14 cellular contexts compared by ENCODE assay signal in the genomic region with DNA sequence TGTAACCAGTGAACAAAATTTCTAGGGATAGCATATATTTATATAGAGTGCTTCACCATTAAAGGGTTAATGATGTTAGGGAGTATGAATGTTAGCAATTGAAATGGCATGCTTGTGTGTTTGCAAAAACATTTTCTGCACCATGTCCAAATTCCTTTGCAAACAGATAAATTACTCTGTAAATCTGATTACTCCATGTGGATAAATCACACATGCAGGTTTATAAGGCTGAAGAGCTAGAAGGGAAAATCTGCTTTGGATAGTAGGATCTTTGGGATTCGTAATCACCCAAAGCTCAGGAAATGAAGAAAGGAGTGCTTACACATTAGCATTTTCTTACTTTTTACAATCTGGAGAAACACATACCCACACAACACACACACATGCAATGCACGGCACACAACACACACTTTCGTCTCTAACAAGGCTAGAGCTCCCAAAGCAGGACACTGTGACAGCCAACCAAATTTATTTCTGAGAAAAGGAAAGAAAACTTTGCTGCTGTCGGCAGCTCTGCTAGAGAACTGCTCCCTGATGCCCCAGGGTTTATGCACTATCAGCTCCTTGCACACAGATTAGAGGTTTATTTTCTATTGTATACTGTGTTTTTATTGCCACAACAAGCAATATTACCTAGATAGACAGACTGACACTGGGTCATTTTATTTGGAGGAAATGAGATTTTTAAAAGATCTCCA. TPM values are rescaled to one million over a fixed set of nuclear protein-coding genes. Genes with fewer than 3 reads are reported as not detected.
A peak's percentile ranks its signal among the peaks of the same experiment; 100 is the strongest.
DNase-seq lines count a peak whose midpoint lies in the region; ATAC-seq and TF ChIP-seq lines count a peak whose summit lies in the region.
"Had no signal": no experiment of that assay in that cellular context is flagged by ENCODE, and none has a peak within 500 bp of the region (broad histone marks: within the 10 kb centered on the region; RNA-seq: fewer than 3 reads in every experiment).

No MANE protein-coding gene starts in this region.

- peaks cover 22% of the 10 kb centered on the region; the same call in 1 of the 2 replicates for H3K4me1 ChIP-seq in ES-I3 (ENCODE audit: insufficient read depth, low read length)
- peaks cover 5 to 13% of the 10 kb centered on the region in 2 experiments; a peak in 3 of 4 replicates for H3K4me1 ChIP-seq in SK-N-SH (ENCODE audit: control insufficient read depth in 1 of 2, insufficient read depth in 2 of 2, low read depth in 1 of 2, low read length in 1 of 2)
- peaks cover 33% of the 10 kb centered on the region for H3K4me1 ChIP-seq in hepatocyte (ENCODE audit: insufficient read depth)
- H3K4me1 ChIP-seq in prostate gland (replicated peaks) = no peaks in the 10 kb centered on the region
- H3K4me1 ChIP-seq in body of pancreas = no peaks in the 10 kb centered on the region
- H3K4me1 ChIP-seq: right lobe of liver had no signal

- H3K79me2 ChIP-seq in SK-N-SH (ENCODE audit: insufficient read depth) = no peaks in the 10 kb centered on the region
- peaks cover 34% of the 10 kb centered on the region for H3K79me2 ChIP-seq in hepatocyte

- intact Hi-C loops in prostate gland (cut with DNase I) = no loop called here
- intact Hi-C loops in body of pancreas (cut with DNase I) = no loop called here

- no peak for TF ChIP-seq CTCF in SK-N-SH (IDR thresholded peaks at IDR 0.05)
- no peak for TF ChIP-seq CTCF in hepatocyte (IDR thresholded peaks at IDR 0.05; ENCODE audit: poor library complexity)
- no peak for TF ChIP-seq CTCF in prostate gland (IDR thresholded peaks at IDR 0.05)
- TF ChIP-seq CTCF in body of pancreas (IDR thresholded peaks at IDR 0.05) = no peak

- H3K9ac ChIP-seq in ES-I3 (ENCODE audit: low read depth, low read length) (peak overlapping the region; percentile 22; the same call in 1 of the 2 replicates), SK-N-SH (no peak overlapping the region; the same call in 1 of the 2 replicates)

- peak; percentile 28 to 49; a peak in 2 of 4 replicates for TF ChIP-seq EP300 in SK-N-SH (IDR thresholded peaks at IDR 0.05; ENCODE audit: borderline replicate concordance in 1 of 2, low read depth in 1 of 2, low read length in 1 of 2)

- CTCF ChIA-PET in SK-N-SH (lab: Yijun Ruan, JAX) = interaction anchor here (1.4 kb wide), 1 partner anchor 10 kb away, joined by 6 read pairs; no protein-coding TSS in a partner anchor

- H4K20me1 ChIP-seq in SK-N-SH (ENCODE audit: insufficient read depth) (no peaks in the 10 kb centered on the region), hepatocyte (ENCODE audit: insufficient read depth, poor library complexity, severe bottlenecking) (no peaks in the 10 kb centered on the region)

- no peak for ATAC-seq in GM18517 (IDR thresholded peaks at IDR 0.05; ENCODE audit: unreplicated experiment)
- no peak for ATAC-seq in HG03521 (IDR thresholded peaks at IDR 0.05; ENCODE audit: unreplicated experiment)
- no peak for ATAC-seq in body of pancreas
- ATAC-seq: esophagus mucosa, right lobe of liver had no signal

- H3K4me3 ChIP-seq in SK-N-SH (ENCODE audit: low read depth in 2 of 2, low read length in 1 of 2) = peak overlapping the region; percentile 48 to 54
- H3K4me3 ChIP-seq in hepatocyte = peak overlapping the region; percentile 79
- peak overlapping the region; percentile 38 for H3K4me3 ChIP-seq in prostate gland
- H3K4me3 ChIP-seq in body of pancreas = no peak overlapping the region
- H3K4me3 ChIP-seq: right lobe of liver had no signal

- H2AFZ ChIP-seq in SK-N-SH (ENCODE audit: low read depth) (peak overlapping the region; percentile 53), hepatocyte (no peak overlapping the region)

- DNase-seq in SK-N-SH (peak; percentile 29), hepatocyte (ENCODE audit: low spot score) (no peak), prostate gland (ENCODE audit: low spot score) (no peak), HuH-7.5 (ENCODE audit: low spot score) (no peak), body of pancreas (no peak)
- DNase-seq: H9, NCI-H2029 treated with DMSO at 0.1 percent for 48 hours, right lobe of liver, trophoblast cell had no signal

- peaks cover 3% of the 10 kb centered on the region for H3F3A ChIP-seq in SK-N-SH (replicated peaks; ENCODE audit: insufficient read depth)

- 0 out of 2 replicates have a peak, but pooled peaks have one; percentile 4 for TF ChIP-seq RAD21 in SK-N-SH (IDR thresholded peaks at IDR 0.05; ENCODE audit: low read length)

- no peaks in the 10 kb centered on the region for H3K9me2 ChIP-seq in SK-N-SH
- H3K9me2 ChIP-seq in hepatocyte (replicated peaks; ENCODE audit: insufficient read depth) = no peaks in the 10 kb centered on the region

- H3K27me3 ChIP-seq in SK-N-SH (ENCODE audit: insufficient read depth) = no peaks in the 10 kb centered on the region
- H3K27me3 ChIP-seq in hepatocyte = no peaks in the 10 kb centered on the region
- no peaks in the 10 kb centered on the region for H3K27me3 ChIP-seq in prostate gland (replicated peaks; ENCODE audit: insufficient read depth)
- H3K27me3 ChIP-seq in body of pancreas = no peaks in the 10 kb centered on the region
- H3K27me3 ChIP-seq: right lobe of liver had no signal

- TF ChIP-seq POLR2A in prostate gland (IDR thresholded peaks at IDR 0.05) (no peak), body of pancreas (IDR thresholded peaks at IDR 0.05) (no peak)

- peak overlapping the region; percentile 84 for H3K4me2 ChIP-seq in SK-N-SH
- H3K4me2 ChIP-seq in hepatocyte = peak overlapping the region; percentile 89

- H3K36me3 ChIP-seq in ES-I3 (ENCODE audit: insufficient read depth, low read length) (no peaks in the 10 kb centered on the region), SK-N-SH (replicated peaks in 1 of 2; ENCODE audit: control insufficient read depth in 1 of 2, insufficient read depth in 2 of 2, low read length in 1 of 2) (no peaks in the 10 kb centered on the region), hepatocyte (replicated peaks; ENCODE audit: insufficient read depth, low read depth) (no peaks in the 10 kb centered on the region), prostate gland (no peaks in the 10 kb centered on the region), body of pancreas (replicated peaks in 1 of 2; ENCODE audit: insufficient read depth in 1 of 2, low read depth in 2 of 2) (no peaks in the 10 kb centered on the region)
- H3K36me3 ChIP-seq: right lobe of liver had no signal

- POLR2A ChIA-PET in SK-N-SH (lab: Yijun Ruan, JAX) = no interaction called here

- peak overlapping the region; percentile 10 to 63; a peak in 2 of 4 replicates for H3K27ac ChIP-seq in SK-N-SH (ENCODE audit: low read depth in 2 of 2, low read length in 1 of 2)
- peak overlapping the region; percentile 12 for H3K27ac ChIP-seq in hepatocyte
- H3K27ac ChIP-seq in prostate gland = peak overlapping the region in 1 of 2 donors; percentile 69
- H3K27ac ChIP-seq in body of pancreas = no peak overlapping the region
- H3K27ac ChIP-seq: right lobe of liver, VCaP had no signal

- WGBS in SK-N-SH (ENCODE audit: low lambda C conversion rate) = 4% methylated on average over 4 of the region's 4 CpGs
- WGBS in hepatocyte (ENCODE audit: low lambda C conversion rate, missing lambda C conversion rate) = 10% methylated on average over 4 of the region's 4 CpGs
- 8% methylated on average over 4 of the region's 4 CpGs for WGBS in prostate gland
- 13 to 14% methylated on average over 4 of the region's 4 CpGs for WGBS in body of pancreas, 2 donors

- no peaks in the 10 kb centered on the region for H3K9me3 ChIP-seq in ES-I3 (ENCODE audit: control insufficient read depth, insufficient read depth, low read length)
- H3K9me3 ChIP-seq in SK-N-SH = no peaks in the 10 kb centered on the region
- H3K9me3 ChIP-seq in hepatocyte (ENCODE audit: low read depth) = no peaks in the 10 kb centered on the region
- no peaks in the 10 kb centered on the region for H3K9me3 ChIP-seq in prostate gland
- no peaks in the 10 kb centered on the region for H3K9me3 ChIP-seq in body of pancreas
- H3K9me3 ChIP-seq: right lobe of liver had no signal

TF ChIP-seq in SK-N-SH, 30 proteins besides CTCF, POLR2A, EP300 and RAD21 (continues in another document):
- TF ChIP-seq TCF12 (IDR thresholded peaks at IDR 0.05) (peak; percentile 64), FOSL2 (IDR thresholded peaks at IDR 0.05; ENCODE audit: borderline replicate concordance, low read depth) (0 out of 2 replicates have a peak, but pooled peaks have one; percentile 11), GATA2 (CRISPR knock-in tag; IDR thresholded peaks at IDR 0.05) (no peak), RCOR1 (IDR thresholded peaks at IDR 0.05; ENCODE audit: low read length) (0 out of 2 replicates have a peak, but pooled peaks have one; percentile 11), NFIC (IDR thresholded peaks at IDR 0.05; ENCODE audit: borderline replicate concordance) (no peak; the same call in 1 of the 2 replicates), RXRA (IDR thresholded peaks at IDR 0.05; ENCODE audit: borderline replicate concordance, low read depth) (no peak)
- TF ChIP-seq, protein P1, sequence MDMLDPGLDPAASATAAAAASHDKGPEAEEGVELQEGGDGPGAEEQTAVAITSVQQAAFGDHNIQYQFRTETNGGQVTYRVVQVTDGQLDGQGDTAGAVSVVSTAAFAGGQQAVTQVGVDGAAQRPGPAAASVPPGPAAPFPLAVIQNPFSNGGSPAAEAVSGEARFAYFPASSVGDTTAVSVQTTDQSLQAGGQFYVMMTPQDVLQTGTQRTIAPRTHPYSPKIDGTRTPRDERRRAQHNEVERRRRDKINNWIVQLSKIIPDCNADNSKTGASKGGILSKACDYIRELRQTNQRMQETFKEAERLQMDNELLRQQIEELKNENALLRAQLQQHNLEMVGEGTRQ (IDR thresholded peaks at IDR 0.05; ENCODE audit: borderline replicate concordance, low read depth, low read length) = no peak
- TF ChIP-seq, protein P2, sequence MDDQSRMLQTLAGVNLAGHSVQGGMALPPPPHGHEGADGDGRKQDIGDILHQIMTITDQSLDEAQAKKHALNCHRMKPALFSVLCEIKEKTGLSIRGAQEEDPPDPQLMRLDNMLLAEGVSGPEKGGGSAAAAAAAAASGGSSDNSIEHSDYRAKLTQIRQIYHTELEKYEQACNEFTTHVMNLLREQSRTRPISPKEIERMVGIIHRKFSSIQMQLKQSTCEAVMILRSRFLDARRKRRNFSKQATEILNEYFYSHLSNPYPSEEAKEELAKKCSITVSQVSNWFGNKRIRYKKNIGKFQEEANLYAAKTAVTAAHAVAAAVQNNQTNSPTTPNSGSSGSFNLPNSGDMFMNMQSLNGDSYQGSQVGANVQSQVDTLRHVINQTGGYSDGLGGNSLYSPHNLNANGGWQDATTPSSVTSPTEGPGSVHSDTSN (IDR thresholded peaks at IDR 0.05) = peak; percentile 66

RNA-seq across cellular contexts. Expression of a gene that starts 2.0 kb away (rescaled TPM):
- polyA plus RNA-seq in SK-N-SH (2012; rRNA removed) (5.5 and 6.6 TPM in 2 replicates), hepatocyte (16.6 and 22.3 TPM in 2 replicates)
- polyA plus RNA-seq in SK-N-SH (2012; cell fraction: cytosol; rRNA removed) = 4.5 and 6.5 TPM in 2 replicates
- polyA plus RNA-seq in SK-N-SH (2012; cell fraction: nucleus; rRNA removed) = 9.9 TPM in 2 replicates
- total RNA-seq in hepatocyte (14.0 and 15.1 TPM in 2 replicates), prostate gland (10 to 100 TPM; 15.4 to 38.0 TPM), body of pancreas (1 to 10 TPM; 1.6 to 2.1 TPM)

Comparison
In these comparisons a context has a peak if more than half of its experiments do, and no peak if none do; other contexts are left out.
1. H3K27ac ChIP-seq: peak in SK-N-SH (2 of 2) and hepatocyte (single experiment); none in body of pancreas (0 of 4).
2. H3K4me3 ChIP-seq: peak in SK-N-SH (2 of 2), hepatocyte (single experiment) and prostate gland (2 of 2); none in body of pancreas (0 of 2).